19 cellular contexts compared by ENCODE assay signal in genomic region chr11:3041699-3042098, GRCh38. TPM values are rescaled to one million over a fixed set of nuclear protein-coding genes. Genes with fewer than 3 reads are reported as not detected.
A peak's percentile ranks its signal among the peaks of the same experiment; 100 is the strongest.
DNase-seq lines count a peak whose midpoint lies in the region; ATAC-seq and TF ChIP-seq lines count a peak whose summit lies in the region.
"Had no signal": no experiment of that assay in that cellular context is flagged by ENCODE, and none has a peak within 500 bp of the region (broad histone marks: within the 10 kb centered on the region; RNA-seq: fewer than 3 reads in every experiment).

No MANE protein-coding gene starts in this region.

- ATAC-seq in IMR-90 (ENCODE audit: low read depth): no peak
- peak; percentile 70 for ATAC-seq in left colon

- H3K18ac ChIP-seq in IMR-90 (ENCODE audit: low read depth, low read length): no peak overlapping the region

- H4K5ac ChIP-seq in IMR-90 (ENCODE audit: low read depth, low read length): no peak overlapping the region

- H3K27me3 Mint-ChIP-seq in T-helper 2 cell treated with Interferon-gamma antibody and Interleukin-4, amounts not matched to agents 5 μg/mL and 100 μg/mL, for 36 hours (ENCODE audit: low read depth): no peaks in the 10 kb centered on the region
- H3K27me3 Mint-ChIP-seq: dendritic cell treated with granulocyte-macrophage colony-stimulating factor and Interleukin-4, amounts not matched to agents 40 ng/mL and 50 ng/mL, for 4 days; IgD-negative memory B cell had no signal

- no peak overlapping the region for H3K4me3 Mint-ChIP-seq in T-helper 2 cell treated with Interferon-gamma antibody and Interleukin-4, amounts not matched to agents 5 μg/mL and 100 μg/mL, for 36 hours
- H3K4me3 Mint-ChIP-seq: dendritic cell treated with granulocyte-macrophage colony-stimulating factor and Interleukin-4, amounts not matched to agents 40 ng/mL and 50 ng/mL, for 4 days; IgD-negative memory B cell; nephron had no signal

- no peak overlapping the region for H3K4me2 ChIP-seq in IMR-90 (ENCODE audit: low read depth, low read length)
- H3K4me2 ChIP-seq: hepatocyte had no signal

- no peaks in the 10 kb centered on the region for H3K9me3 Mint-ChIP-seq in T-helper 2 cell treated with Interferon-gamma antibody and Interleukin-4, amounts not matched to agents 5 μg/mL and 100 μg/mL, for 36 hours
- H3K9me3 Mint-ChIP-seq: dendritic cell treated with granulocyte-macrophage colony-stimulating factor and Interleukin-4, amounts not matched to agents 40 ng/mL and 50 ng/mL, for 4 days; IgD-negative memory B cell; nephron had no signal

- H3K14ac ChIP-seq in IMR-90 (replicated peaks; ENCODE audit: low read depth, low read length): no peak overlapping the region

- H3K4me1 ChIP-seq in IMR-90 (ENCODE audit: control insufficient read depth, insufficient read depth, low read length) (peaks cover 4% of the 10 kb centered on the region; the same call in 1 of the 2 replicates), sigmoid colon (peaks cover 0 to 55% (median 41%) of the 10 kb centered on the region in 4 donors)
- H3K4me1 ChIP-seq: Caco-2 had no signal

- 85% methylated on average over 4 of the region's 7 CpGs; no CpG with 5 or more reads in 1 of the 2 experiments for WGBS in IMR-90 (ENCODE audit: extremely low coverage in 2 of 2, insufficient read length in 1 of 2), 2 experiments
- WGBS in sigmoid colon, 2 donors: 53 to 85% methylated on average over 7 of the region's 7 CpGs

- H3K9me1 ChIP-seq in IMR-90 (ENCODE audit: insufficient read depth, low read length): peaks cover 22% of the 10 kb centered on the region

- H2AK5ac ChIP-seq in IMR-90 (ENCODE audit: low read depth, low read length): no peak overlapping the region

- peaks cover 28 to 88% of the 10 kb centered on the region in 2 experiments for H3K79me1 ChIP-seq in IMR-90 (ENCODE audit: low read depth in 1 of 2, low read length in 2 of 2)

- H2BK15ac ChIP-seq in IMR-90 (ENCODE audit: low read depth, low read length): no peak overlapping the region

- H3K27ac Mint-ChIP-seq in T-helper 2 cell treated with Interferon-gamma antibody and Interleukin-4, amounts not matched to agents 5 μg/mL and 100 μg/mL, for 36 hours: no peak overlapping the region
- H3K27ac Mint-ChIP-seq: dendritic cell treated with granulocyte-macrophage colony-stimulating factor and Interleukin-4, amounts not matched to agents 40 ng/mL and 50 ng/mL, for 4 days; IgD-negative memory B cell; nephron had no signal

- CTCF ChIA-PET in IMR-90 (lab: Yijun Ruan, JAX): no interaction called here

- H3K4ac ChIP-seq in IMR-90 (ENCODE audit: low read depth, low read length): no peak overlapping the region

- intact Hi-C loops in IMR-90 (cut with micrococcal nuclease) (no loop called here), dorsolateral prefrontal cortex (cut with DNase I) (no loop called here), left colon (cut with DNase I, micrococcal nuclease) (no loop called here), sigmoid colon (cut with DNase I) (no loop called here)

- no peak overlapping the region for H2AFZ ChIP-seq in IMR-90 (replicated peaks; ENCODE audit: low read length, poor library complexity)
- H2AFZ ChIP-seq: hepatocyte had no signal

- peaks cover 9% of the 10 kb centered on the region for H3K4me1 Mint-ChIP-seq in T-helper 2 cell treated with Interferon-gamma antibody and Interleukin-4, amounts not matched to agents 5 μg/mL and 100 μg/mL, for 36 hours (ENCODE audit: low read depth)
- H3K4me1 Mint-ChIP-seq: nephron had no signal

- no peak overlapping the region for H2BK5ac ChIP-seq in IMR-90 (ENCODE audit: low read depth, low read length, poor library complexity, severe bottlenecking)

- in situ Hi-C loops in IMR-90 (cut with MboI; ENCODE audit: low sequenced_read_pairs): loop anchor here (5.0 kb wide), 1 partner anchor 51 kb away; no protein-coding TSS in a partner anchor
- in situ Hi-C loops in GM13976 (cut with MboI; ENCODE audit: low sequenced_read_pairs, unreplicated experiment): no loop called here

- peaks cover 35% of the 10 kb centered on the region for H3K36me3 Mint-ChIP-seq in T-helper 2 cell treated with Interferon-gamma antibody and Interleukin-4, amounts not matched to agents 5 μg/mL and 100 μg/mL, for 36 hours (ENCODE audit: low read depth)

- peaks cover 96% of the 10 kb centered on the region for H4K20me1 ChIP-seq in IMR-90 (ENCODE audit: insufficient read depth, low read length)

- no peak overlapping the region for H4K8ac ChIP-seq in IMR-90 (ENCODE audit: low read depth in 2 of 2, low read length in 2 of 2)

- no peak overlapping the region for H3K56ac ChIP-seq in IMR-90 (ENCODE audit: extremely low read depth, insufficient read depth, low read length)

- no TSS peak for BruUV-seq in IMR-90 (replicated peaks; lab: Mats Ljungman, UMichigan)

- no peak overlapping the region for H2BK20ac ChIP-seq in IMR-90 (ENCODE audit: low read depth, low read length)

- H2BK120ac ChIP-seq in IMR-90 (ENCODE audit: low read depth, low read length): no peak overlapping the region

- no peak for TF ChIP-seq POLR2A in IMR-90 (IDR thresholded peaks at IDR 0.05; ENCODE audit: low read depth, low read length)
- TF ChIP-seq POLR2A in sigmoid colon (IDR thresholded peaks at IDR 0.05): no peak

- peak overlapping the region; percentile 48 for H2AK9ac ChIP-seq in IMR-90 (replicated peaks; ENCODE audit: low read depth, low read length, poor library complexity)

- DNase-seq in IMR-90 (no peak), dorsolateral prefrontal cortex (no peak), left colon (no peak), sigmoid colon (no peak), HCEC 1CT (no peak), GM13976 (ENCODE audit: low spot score) (no peak)
- DNase-seq in T-helper 2 cell treated with Interferon-gamma antibody and Interleukin-4, amounts not matched to agents 5 μg/mL and 100 μg/mL, for 36 hours (ENCODE audit: low spot score): no peak
- DNase-seq in activated CD8-positive, alpha-beta memory T cell treated with anti-CD3 and anti-CD28 coated beads, Interleukin-2, amount 50 U/mL, for 4 hours: no peak
- DNase-seq: Caco-2; mammary epithelial cell; NCI-H1436 treated with DMSO at 0.1 percent for 48 hours; NCI-H2171; NCI-H526; stimulated activated CD4-positive, alpha-beta T cell treated with anti-CD3 and anti-CD28 coated beads, Interleukin-4, amount 100 ng/mL, for 24 hours had no signal

- H3K9me3 ChIP-seq in IMR-90 (ENCODE audit: control insufficient read depth, insufficient read depth, low read length): no peaks in the 10 kb centered on the region
- no peaks in the 10 kb centered on the region for H3K9me3 ChIP-seq in sigmoid colon
- H3K9me3 ChIP-seq: Caco-2 had no signal

- dilution Hi-C loops in IMR-90 (cut with HindIII; ENCODE audit: low sequenced_read_pairs, unreplicated experiment): no loop called here

- H3K4me3 ChIP-seq in IMR-90 (ENCODE audit: insufficient read depth, low read depth, low read length) (no peak overlapping the region), dorsolateral prefrontal cortex (no peak overlapping the region), sigmoid colon (no peak overlapping the region)
- H3K4me3 ChIP-seq: hepatocyte had no signal

- no peak for TF ChIP-seq RAD21 in IMR-90 (IDR thresholded peaks at IDR 0.05; ENCODE audit: low read length)

- POLR2A ChIA-PET in IMR-90 (lab: Charles Lee; ENCODE audit: unreplicated experiment): no interaction called here

- no peaks in the 10 kb centered on the region for H3K27me3 ChIP-seq in IMR-90 (ENCODE audit: control insufficient read depth, insufficient read depth, low read length)
- no peaks in the 10 kb centered on the region for H3K27me3 ChIP-seq in dorsolateral prefrontal cortex
- H3K27me3 ChIP-seq in sigmoid colon: no peaks in the 10 kb centered on the region
- H3K27me3 ChIP-seq: hepatocyte had no signal

- no peak overlapping the region for H3K23ac ChIP-seq in IMR-90 (ENCODE audit: low read depth, low read length)

- TF ChIP-seq CTCF in IMR-90 (conservative IDR thresholded peaks at IDR 0.05; ENCODE audit: low read depth, low read length) (no peak), dorsolateral prefrontal cortex (IDR thresholded peaks at IDR 0.05 in 54 of 56, conservative IDR thresholded peaks at IDR 0.05 in 2 of 56; ENCODE audit: low read depth in 1 of 56, partially characterized antibody in 56 of 56) (no peak), sigmoid colon (IDR thresholded peaks at IDR 0.05) (no peak), GM13976 (IDR thresholded peaks at IDR 0.05; ENCODE audit: borderline replicate concordance, control extremely low read depth, extremely low read depth, insufficient read depth, missing control alignments) (no peak)

- no peak overlapping the region for H4K91ac ChIP-seq in IMR-90 (ENCODE audit: insufficient read depth, low read depth, low read length)

- H3K36me3 ChIP-seq in IMR-90 (ENCODE audit: control insufficient read depth, insufficient read depth, low read length) (peaks cover 62% of the 10 kb centered on the region), sigmoid colon (peaks cover 15 to 67% (median 38%) of the 10 kb centered on the region in 4 donors)

- H3K27ac ChIP-seq in IMR-90 (ENCODE audit: insufficient read depth, low read length) (no peak overlapping the region), dorsolateral prefrontal cortex (peak overlapping the region in 30 of 59 donors; percentile 1 to 74 (median 52)), sigmoid colon (peak overlapping the region in 3 of 4 donors; percentile 78 to 90 (median 88))
- H3K27ac ChIP-seq: hepatocyte, HL-60 had no signal

- no peak for TF ChIP-seq EP300 in sigmoid colon (IDR thresholded peaks at IDR 0.05)

- no peak overlapping the region for H3K9ac ChIP-seq in IMR-90 (ENCODE audit: low read depth, low read length)

TF ChIP-seq in IMR-90, 13 proteins besides CTCF, POLR2A, EP300 and RAD21 (continues in another document):
- TF ChIP-seq BHLHE40 (IDR thresholded peaks at IDR 0.05; ENCODE audit: low read depth, low read length): no peak
- no peak for TF ChIP-seq MAFK (IDR thresholded peaks at IDR 0.05; ENCODE audit: low read depth, low read length)

RNA-seq across cellular contexts. Expression of gene CARS1, which starts 15.5 kb away (rescaled TPM):
- total RNA-seq in IMR-90 (2012; rRNA removed) (65.8 and 78.3 TPM in 2 replicates), dorsolateral prefrontal cortex (100 to 1,000 TPM in 1 of 120 experiments, 10 to 100 TPM in 119; 40.9 to 104 (median 59.2) TPM), left colon (10 to 100 TPM; 43.2 to 56.2 TPM), sigmoid colon (10 to 100 TPM; 34.6 to 49.0 (median 39.6) TPM)
- polyA plus RNA-seq in IMR-90 (2012; rRNA removed) (62.5 and 72.7 TPM in 2 replicates), sigmoid colon (10 to 100 TPM; 21.0 to 57.1 (median 35.4) TPM)
- polyA plus RNA-seq in IMR-90 (2012; cell fraction: cytosol; rRNA removed): 42.2 and 49.8 TPM in 2 replicates
- 168 and 280 TPM in 2 replicates for polyA plus RNA-seq in IMR-90 (2012; cell fraction: nucleus; rRNA removed; ENCODE audit: low replicate concordance)

RNA-seq across cellular contexts. Expression of gene NAP1L4, which starts 49.6 kb away (rescaled TPM):
- total RNA-seq in IMR-90 (2012; rRNA removed) (71.5 and 80.8 TPM in 2 replicates), dorsolateral prefrontal cortex (100 to 1,000 TPM; 135 to 252 (median 182) TPM), left colon (100 to 1,000 TPM in 1 of 2 donors, 10 to 100 TPM in 1; 88.8 to 103 TPM), sigmoid colon (100 to 1,000 TPM in 2 of 4 donors, 10 to 100 TPM in 2; 88.2 to 102 (median 95.4) TPM)
- polyA plus RNA-seq in IMR-90 (2012; rRNA removed) (57.3 and 80.7 TPM in 2 replicates), sigmoid colon (10 to 100 TPM; 55.9 to 94.8 (median 61.3) TPM)
- 50.3 and 75.4 TPM in 2 replicates for polyA plus RNA-seq in IMR-90 (2012; cell fraction: cytosol; rRNA removed)
- 71.1 and 101 TPM in 2 replicates for polyA plus RNA-seq in IMR-90 (2012; cell fraction: nucleus; rRNA removed; ENCODE audit: low replicate concordance)
